In genomic region chr4:98539299-98539698, GRCh38 we compare ENCODE assay signal across 27 cellular contexts.
"Had no signal": no experiment of that assay in that cellular context is flagged by ENCODE, and none has a peak within 500 bp of the region (broad histone marks: within the 10 kb centered on the region; RNA-seq: fewer than 3 reads in every experiment).

No MANE protein-coding gene starts in this region.

- H3K4me1 Mint-ChIP-seq: stimulated activated memory B cell treated with anti-CD40 and anti-IgM and Interleukin-4, amounts not matched to agents 10 μg/mL and 1 μg/mL and 100 μg/mL, for 72 hours had no signal

- H3K4me3 Mint-ChIP-seq: dendritic cell treated with granulocyte-macrophage colony-stimulating factor and Interleukin-4, amounts not matched to agents 40 ng/mL and 50 ng/mL, for 4 days; effector memory CD8-positive, alpha-beta T cell; natural killer cell treated with Interleukin-12 subunit alpha and Interleukin-12 subunit beta and Interleukin-15 and Interleukin-18, amount 100 ng/mL, for 72 hours; neural progenitor cell; stimulated activated memory B cell treated with anti-CD40 and anti-IgM and Interleukin-4, amounts not matched to agents 10 μg/mL and 1 μg/mL and 100 μg/mL, for 72 hours; stimulated activated naive CD8-positive, alpha-beta T cell treated with anti-CD3 and anti-CD28 coated beads, Interleukin-15, Interleukin-2, amounts not matched to agents 100 ng/mL and 50 ng/mL, for 24 hours had no signal

- H3K27ac ChIP-seq: epithelial cell of prostate, esophagus squamous epithelium, hepatocyte, neural progenitor cell, ovary, right atrium auricular region, spleen, testis, tibial nerve, upper lobe of right lung, vagina had no signal

- H3K27me3 Mint-ChIP-seq: dendritic cell treated with granulocyte-macrophage colony-stimulating factor and Interleukin-4, amounts not matched to agents 40 ng/mL and 50 ng/mL, for 4 days; effector memory CD8-positive, alpha-beta T cell; natural killer cell treated with Interleukin-12 subunit alpha and Interleukin-12 subunit beta and Interleukin-15 and Interleukin-18, amount 100 ng/mL, for 72 hours; stimulated activated memory B cell treated with anti-CD40 and anti-IgM and Interleukin-4, amounts not matched to agents 10 μg/mL and 1 μg/mL and 100 μg/mL, for 72 hours; stimulated activated naive CD8-positive, alpha-beta T cell treated with anti-CD3 and anti-CD28 coated beads, Interleukin-15, Interleukin-2, amounts not matched to agents 100 ng/mL and 50 ng/mL, for 24 hours had no signal

- H3K9me3 ChIP-seq: esophagus squamous epithelium, ovary, right atrium auricular region, spleen, testis, tibial nerve, upper lobe of right lung, vagina had no signal

- H3K36me3 ChIP-seq: esophagus squamous epithelium, neural progenitor cell, ovary, right atrium auricular region, spleen, upper lobe of right lung, vagina had no signal

- H3K4me1 ChIP-seq: right atrium auricular region, spleen, tibial nerve, upper lobe of right lung, vagina had no signal

- H3K27ac Mint-ChIP-seq: dendritic cell treated with granulocyte-macrophage colony-stimulating factor and Interleukin-4, amounts not matched to agents 40 ng/mL and 50 ng/mL, for 4 days; natural killer cell treated with Interleukin-12 subunit alpha and Interleukin-12 subunit beta and Interleukin-15 and Interleukin-18, amount 100 ng/mL, for 72 hours; neural progenitor cell; stimulated activated memory B cell treated with anti-CD40 and anti-IgM and Interleukin-4, amounts not matched to agents 10 μg/mL and 1 μg/mL and 100 μg/mL, for 72 hours; stimulated activated naive CD8-positive, alpha-beta T cell treated with anti-CD3 and anti-CD28 coated beads, Interleukin-15, Interleukin-2, amounts not matched to agents 100 ng/mL and 50 ng/mL, for 24 hours had no signal

- H3K4me3 ChIP-seq: esophagus squamous epithelium, hepatocyte, lung, neural progenitor cell, ovary, right atrium auricular region, spleen, testis, tibial nerve, upper lobe of right lung, vagina had no signal

- H3K9me3 Mint-ChIP-seq: effector memory CD8-positive, alpha-beta T cell; natural killer cell treated with Interleukin-12 subunit alpha and Interleukin-12 subunit beta and Interleukin-15 and Interleukin-18, amount 100 ng/mL, for 72 hours; stimulated activated naive CD8-positive, alpha-beta T cell treated with anti-CD3 and anti-CD28 coated beads, Interleukin-15, Interleukin-2, amounts not matched to agents 100 ng/mL and 50 ng/mL, for 24 hours had no signal

- ATAC-seq: effector memory CD8-positive, alpha-beta T cell; left colon; left ventricle myocardium superior; natural killer cell treated with Interleukin-12 subunit alpha and Interleukin-12 subunit beta and Interleukin-15 and Interleukin-18, amount 100 ng/mL, for 72 hours; stimulated activated memory B cell treated with anti-CD40 and anti-IgM and Interleukin-4, amounts not matched to agents 10 μg/mL and 1 μg/mL and 100 μg/mL, for 72 hours; upper lobe of right lung had no signal

- DNase-seq: effector memory CD8-positive, alpha-beta T cell; esophagus squamous epithelium; foreskin melanocyte; head of caudate nucleus; left colon; left ventricle myocardium superior; mesenchymal stem cell; midbrain; nucleus accumbens; ovary; spleen; stimulated activated CD4-positive, alpha-beta T cell treated with anti-CD3 and anti-CD28 coated beads, Interleukin-15, amount 100 ng/mL, for 24 hours; stimulated activated CD4-positive, alpha-beta T cell treated with anti-CD3 and anti-CD28 coated beads, Interleukin-1b, Interleukin-23, amount 100 ng/mL, for 48 hours; stimulated activated CD4-positive, alpha-beta T cell treated with anti-CD3 and anti-CD28 coated beads, Interleukin-4, amount 100 ng/mL, for 24 hours; testis; upper lobe of right lung had no signal

- H3K27me3 ChIP-seq: esophagus squamous epithelium, hepatocyte, neural progenitor cell, ovary, right atrium auricular region, spleen, testis, tibial nerve, upper lobe of right lung, vagina had no signal
